ENCODE assay signal across 1 cellular context in the genomic region with DNA sequence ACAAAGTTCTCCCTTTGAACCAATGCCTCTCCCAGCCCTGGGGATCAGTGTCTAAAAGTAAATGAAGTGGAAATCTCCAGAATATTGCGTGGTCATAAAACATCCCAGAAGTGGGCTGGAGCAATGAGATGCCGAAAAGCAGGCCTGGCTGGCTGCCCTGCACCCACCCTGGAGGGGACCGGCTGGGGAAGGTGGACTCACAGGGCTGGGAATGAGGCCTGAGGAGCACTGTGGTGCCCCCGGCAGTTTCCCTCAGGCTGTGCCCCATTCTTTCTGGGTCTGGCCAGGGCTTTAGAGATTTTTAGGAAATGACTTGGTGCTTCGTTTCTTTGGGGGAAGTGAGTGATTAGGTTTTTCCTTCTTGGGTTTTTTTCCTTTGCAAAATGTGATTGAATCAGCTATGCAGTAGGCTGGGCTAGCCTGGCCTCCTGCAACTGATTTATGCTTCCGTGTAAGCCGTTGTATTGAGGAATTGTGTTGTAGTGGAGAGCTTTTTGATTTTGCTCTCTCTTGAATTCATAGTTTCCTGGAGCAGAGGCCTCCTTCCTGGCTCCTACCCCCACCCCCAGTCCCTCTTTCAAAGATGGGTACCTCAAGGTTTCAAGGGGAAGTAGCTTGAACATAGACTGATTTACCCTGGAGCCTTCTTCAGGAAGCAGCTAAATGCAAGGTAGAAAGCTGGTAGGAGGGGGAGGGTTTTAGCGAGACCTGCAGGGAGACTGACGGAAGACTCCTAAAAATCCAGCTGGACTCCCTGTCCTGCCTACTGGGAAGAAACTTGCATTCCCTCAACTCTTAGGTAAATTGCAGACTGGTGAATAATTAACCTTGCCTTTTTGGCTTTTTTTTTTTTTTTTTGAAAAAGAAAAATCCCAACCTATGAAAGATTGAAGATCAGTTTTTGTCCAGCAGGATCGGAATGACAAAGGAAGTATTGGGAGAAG.
TF ChIP-seq lines count a peak whose summit lies in the region.

No MANE protein-coding gene starts in this region.

TF ChIP-seq in H1, 55 proteins besides CTCF, POLR2A, EP300 and RAD21 (continued from another document):
- TF ChIP-seq, protein P1, sequence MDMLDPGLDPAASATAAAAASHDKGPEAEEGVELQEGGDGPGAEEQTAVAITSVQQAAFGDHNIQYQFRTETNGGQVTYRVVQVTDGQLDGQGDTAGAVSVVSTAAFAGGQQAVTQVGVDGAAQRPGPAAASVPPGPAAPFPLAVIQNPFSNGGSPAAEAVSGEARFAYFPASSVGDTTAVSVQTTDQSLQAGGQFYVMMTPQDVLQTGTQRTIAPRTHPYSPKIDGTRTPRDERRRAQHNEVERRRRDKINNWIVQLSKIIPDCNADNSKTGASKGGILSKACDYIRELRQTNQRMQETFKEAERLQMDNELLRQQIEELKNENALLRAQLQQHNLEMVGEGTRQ (IDR thresholded peaks at IDR 0.05; ENCODE audit: low read length): no peak
- TF ChIP-seq BACH1 (IDR thresholded peaks at IDR 0.05; ENCODE audit: low read length): no peak
- TF ChIP-seq KDM1A (IDR thresholded peaks at IDR 0.05; ENCODE audit: borderline replicate concordance, low read length): no peak
- TF ChIP-seq SIRT6 (IDR thresholded peaks at IDR 0.05; ENCODE audit: low read length): no peak
- TF ChIP-seq NANOG (IDR thresholded peaks at IDR 0.05; ENCODE audit: insufficient read depth, low read depth, low read length, poor library complexity, severe bottlenecking): no peak
- TF ChIP-seq, protein P2, sequence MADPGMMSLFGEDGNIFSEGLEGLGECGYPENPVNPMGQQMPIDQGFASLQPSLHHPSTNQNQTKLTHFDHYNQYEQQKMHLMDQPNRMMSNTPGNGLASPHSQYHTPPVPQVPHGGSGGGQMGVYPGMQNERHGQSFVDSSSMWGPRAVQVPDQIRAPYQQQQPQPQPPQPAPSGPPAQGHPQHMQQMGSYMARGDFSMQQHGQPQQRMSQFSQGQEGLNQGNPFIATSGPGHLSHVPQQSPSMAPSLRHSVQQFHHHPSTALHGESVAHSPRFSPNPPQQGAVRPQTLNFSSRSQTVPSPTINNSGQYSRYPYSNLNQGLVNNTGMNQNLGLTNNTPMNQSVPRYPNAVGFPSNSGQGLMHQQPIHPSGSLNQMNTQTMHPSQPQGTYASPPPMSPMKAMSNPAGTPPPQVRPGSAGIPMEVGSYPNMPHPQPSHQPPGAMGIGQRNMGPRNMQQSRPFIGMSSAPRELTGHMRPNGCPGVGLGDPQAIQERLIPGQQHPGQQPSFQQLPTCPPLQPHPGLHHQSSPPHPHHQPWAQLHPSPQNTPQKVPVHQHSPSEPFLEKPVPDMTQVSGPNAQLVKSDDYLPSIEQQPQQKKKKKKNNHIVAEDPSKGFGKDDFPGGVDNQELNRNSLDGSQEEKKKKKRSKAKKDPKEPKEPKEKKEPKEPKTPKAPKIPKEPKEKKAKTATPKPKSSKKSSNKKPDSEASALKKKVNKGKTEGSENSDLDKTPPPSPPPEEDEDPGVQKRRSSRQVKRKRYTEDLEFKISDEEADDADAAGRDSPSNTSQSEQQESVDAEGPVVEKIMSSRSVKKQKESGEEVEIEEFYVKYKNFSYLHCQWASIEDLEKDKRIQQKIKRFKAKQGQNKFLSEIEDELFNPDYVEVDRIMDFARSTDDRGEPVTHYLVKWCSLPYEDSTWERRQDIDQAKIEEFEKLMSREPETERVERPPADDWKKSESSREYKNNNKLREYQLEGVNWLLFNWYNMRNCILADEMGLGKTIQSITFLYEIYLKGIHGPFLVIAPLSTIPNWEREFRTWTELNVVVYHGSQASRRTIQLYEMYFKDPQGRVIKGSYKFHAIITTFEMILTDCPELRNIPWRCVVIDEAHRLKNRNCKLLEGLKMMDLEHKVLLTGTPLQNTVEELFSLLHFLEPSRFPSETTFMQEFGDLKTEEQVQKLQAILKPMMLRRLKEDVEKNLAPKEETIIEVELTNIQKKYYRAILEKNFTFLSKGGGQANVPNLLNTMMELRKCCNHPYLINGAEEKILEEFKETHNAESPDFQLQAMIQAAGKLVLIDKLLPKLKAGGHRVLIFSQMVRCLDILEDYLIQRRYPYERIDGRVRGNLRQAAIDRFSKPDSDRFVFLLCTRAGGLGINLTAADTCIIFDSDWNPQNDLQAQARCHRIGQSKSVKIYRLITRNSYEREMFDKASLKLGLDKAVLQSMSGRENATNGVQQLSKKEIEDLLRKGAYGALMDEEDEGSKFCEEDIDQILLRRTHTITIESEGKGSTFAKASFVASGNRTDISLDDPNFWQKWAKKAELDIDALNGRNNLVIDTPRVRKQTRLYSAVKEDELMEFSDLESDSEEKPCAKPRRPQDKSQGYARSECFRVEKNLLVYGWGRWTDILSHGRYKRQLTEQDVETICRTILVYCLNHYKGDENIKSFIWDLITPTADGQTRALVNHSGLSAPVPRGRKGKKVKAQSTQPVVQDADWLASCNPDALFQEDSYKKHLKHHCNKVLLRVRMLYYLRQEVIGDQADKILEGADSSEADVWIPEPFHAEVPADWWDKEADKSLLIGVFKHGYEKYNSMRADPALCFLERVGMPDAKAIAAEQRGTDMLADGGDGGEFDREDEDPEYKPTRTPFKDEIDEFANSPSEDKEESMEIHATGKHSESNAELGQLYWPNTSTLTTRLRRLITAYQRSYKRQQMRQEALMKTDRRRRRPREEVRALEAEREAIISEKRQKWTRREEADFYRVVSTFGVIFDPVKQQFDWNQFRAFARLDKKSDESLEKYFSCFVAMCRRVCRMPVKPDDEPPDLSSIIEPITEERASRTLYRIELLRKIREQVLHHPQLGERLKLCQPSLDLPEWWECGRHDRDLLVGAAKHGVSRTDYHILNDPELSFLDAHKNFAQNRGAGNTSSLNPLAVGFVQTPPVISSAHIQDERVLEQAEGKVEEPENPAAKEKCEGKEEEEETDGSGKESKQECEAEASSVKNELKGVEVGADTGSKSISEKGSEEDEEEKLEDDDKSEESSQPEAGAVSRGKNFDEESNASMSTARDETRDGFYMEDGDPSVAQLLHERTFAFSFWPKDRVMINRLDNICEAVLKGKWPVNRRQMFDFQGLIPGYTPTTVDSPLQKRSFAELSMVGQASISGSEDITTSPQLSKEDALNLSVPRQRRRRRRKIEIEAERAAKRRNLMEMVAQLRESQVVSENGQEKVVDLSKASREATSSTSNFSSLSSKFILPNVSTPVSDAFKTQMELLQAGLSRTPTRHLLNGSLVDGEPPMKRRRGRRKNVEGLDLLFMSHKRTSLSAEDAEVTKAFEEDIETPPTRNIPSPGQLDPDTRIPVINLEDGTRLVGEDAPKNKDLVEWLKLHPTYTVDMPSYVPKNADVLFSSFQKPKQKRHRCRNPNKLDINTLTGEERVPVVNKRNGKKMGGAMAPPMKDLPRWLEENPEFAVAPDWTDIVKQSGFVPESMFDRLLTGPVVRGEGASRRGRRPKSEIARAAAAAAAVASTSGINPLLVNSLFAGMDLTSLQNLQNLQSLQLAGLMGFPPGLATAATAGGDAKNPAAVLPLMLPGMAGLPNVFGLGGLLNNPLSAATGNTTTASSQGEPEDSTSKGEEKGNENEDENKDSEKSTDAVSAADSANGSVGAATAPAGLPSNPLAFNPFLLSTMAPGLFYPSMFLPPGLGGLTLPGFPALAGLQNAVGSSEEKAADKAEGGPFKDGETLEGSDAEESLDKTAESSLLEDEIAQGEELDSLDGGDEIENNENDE (IDR thresholded peaks at IDR 0.05; ENCODE audit: insufficient replicate concordance, low read length): no peak
- TF ChIP-seq POU5F1 (IDR thresholded peaks at IDR 0.05; ENCODE audit: low read depth, low read length): no peak
- TF ChIP-seq BRCA1 (IDR thresholded peaks at IDR 0.05; ENCODE audit: low read depth, low read length): no peak
- TF ChIP-seq MAFK (IDR thresholded peaks at IDR 0.05; ENCODE audit: low read depth, low read length): no peak
- TF ChIP-seq KDM4A (IDR thresholded peaks at IDR 0.05; ENCODE audit: low read depth, low read length, severe bottlenecking): no peak
- no peak for TF ChIP-seq TEAD4 (IDR thresholded peaks at IDR 0.05; ENCODE audit: low read depth, low read length)
- no peak for TF ChIP-seq ZNF274 (IDR thresholded peaks at IDR 0.05; ENCODE audit: borderline replicate concordance, extremely low read depth, low read length)
- TF ChIP-seq TBP (IDR thresholded peaks at IDR 0.05; ENCODE audit: low read depth, low read length): no peak
- no peak for TF ChIP-seq JUN (IDR thresholded peaks at IDR 0.05; ENCODE audit: low read depth, low read length)
- TF ChIP-seq SAP30 (IDR thresholded peaks at IDR 0.05; ENCODE audit: insufficient read depth, insufficient replicate concordance, low read length): no peak
- TF ChIP-seq, protein P3, sequence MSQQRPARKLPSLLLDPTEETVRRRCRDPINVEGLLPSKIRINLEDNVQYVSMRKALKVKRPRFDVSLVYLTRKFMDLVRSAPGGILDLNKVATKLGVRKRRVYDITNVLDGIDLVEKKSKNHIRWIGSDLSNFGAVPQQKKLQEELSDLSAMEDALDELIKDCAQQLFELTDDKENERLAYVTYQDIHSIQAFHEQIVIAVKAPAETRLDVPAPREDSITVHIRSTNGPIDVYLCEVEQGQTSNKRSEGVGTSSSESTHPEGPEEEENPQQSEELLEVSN (IDR thresholded peaks at IDR 0.05): no peak
